ENCODE assay signal across 8 cellular contexts in genomic region chr18:62187543-62188378, GRCh38. TPM values are rescaled to one million over a fixed set of nuclear protein-coding genes. Genes with fewer than 3 reads are reported as not detected.
DNase-seq lines count a peak whose midpoint lies in the region; ATAC-seq and TF ChIP-seq lines count a peak whose summit lies in the region.

No MANE protein-coding gene starts in this region.

- TF ChIP-seq CTCF in HFFc6 (IDR thresholded peaks at IDR 0.05) = peak; percentile 59
- TF ChIP-seq CTCF in fibroblast of villous mesenchyme (IDR thresholded peaks at IDR 0.05; ENCODE audit: insufficient read depth, low read depth, low read length) = no peak
- peak; percentile 27 for TF ChIP-seq CTCF in neural progenitor cell (IDR thresholded peaks at IDR 0.05)

- ATAC-seq in GM21737 (IDR thresholded peaks at IDR 0.05; ENCODE audit: unreplicated experiment) = no peak

- peaks cover 31% of the 10 kb centered on the region for H4K20me1 ChIP-seq in neural progenitor cell (ENCODE audit: low read depth)

- H3K4me3 Mint-ChIP-seq in HFFc6 = peak overlapping the region; percentile 98
- peak overlapping the region; percentile 100 for H3K4me3 Mint-ChIP-seq in neural progenitor cell

- H3K27ac Mint-ChIP-seq in HFFc6 = peak overlapping the region; percentile 91
- H3K27ac Mint-ChIP-seq in neural progenitor cell = peak overlapping the region; percentile 98

- H3K27me3 ChIP-seq in neural progenitor cell = no peaks in the 10 kb centered on the region

- peak overlapping the region; percentile 91 for H3K9ac ChIP-seq in neural progenitor cell

- H3K27me3 Mint-ChIP-seq in HFFc6 (ENCODE audit: insufficient read depth) (no peaks in the 10 kb centered on the region), neural progenitor cell (ENCODE audit: insufficient read depth, low read depth) (no peaks in the 10 kb centered on the region)

- H3K9me3 Mint-ChIP-seq in HFFc6 = peaks cover 7% of the 10 kb centered on the region
- peaks cover 12% of the 10 kb centered on the region for H3K9me3 Mint-ChIP-seq in neural progenitor cell

- H3F3A ChIP-seq in neural progenitor cell (ENCODE audit: low read depth) = peaks cover 24% of the 10 kb centered on the region

- peaks cover 23% of the 10 kb centered on the region for H3K36me3 Mint-ChIP-seq in HFFc6 (ENCODE audit: low read depth)
- H3K36me3 Mint-ChIP-seq in neural progenitor cell = peaks cover 20% of the 10 kb centered on the region

- peaks cover 81% of the 10 kb centered on the region for H3K79me2 ChIP-seq in neural progenitor cell (ENCODE audit: low read depth)

- peaks cover 59% of the 10 kb centered on the region for H3K4me1 Mint-ChIP-seq in HFFc6 (ENCODE audit: low read depth)
- H3K4me1 Mint-ChIP-seq in neural progenitor cell = peaks cover 35% of the 10 kb centered on the region

- H3K36me3 ChIP-seq in neural progenitor cell = no peaks in the 10 kb centered on the region

- no peaks in the 10 kb centered on the region for H3K9me3 ChIP-seq in neural progenitor cell (ENCODE audit: low read depth)

- peak; percentile 31 for DNase-seq in GM03348 (ENCODE audit: low spot score)
- peak; percentile 23 for DNase-seq in HFFc6
- peak; percentile 56 for DNase-seq in NCI-H82 (lab: John Stamatoyannopoulos, UW)
- DNase-seq in activated effector memory CD4-positive, alpha-beta T cell treated with Interleukin-2 at 50 U/mL for 16 hours = peak; percentile 5
- DNase-seq in fibroblast of villous mesenchyme (ENCODE audit: low read depth) = peak; percentile 7
- DNase-seq in neural progenitor cell (ENCODE audit: low spot score) = peak; percentile 64
- no peak for DNase-seq in NCI-H774 (lab: John Stamatoyannopoulos, UW)

- H2AFZ ChIP-seq in neural progenitor cell (replicated peaks) = peak overlapping the region; percentile 86

- H3K4me1 ChIP-seq in neural progenitor cell = peaks cover 20% of the 10 kb centered on the region

- peak overlapping the region; percentile 83 for H3K4me3 ChIP-seq in fibroblast of villous mesenchyme (ENCODE audit: low read depth, low read length)
- peak overlapping the region; percentile 93 for H3K4me3 ChIP-seq in neural progenitor cell

- peak overlapping the region; percentile 92 for H3K27ac ChIP-seq in neural progenitor cell

- peak overlapping the region; percentile 98 for H3K4me2 ChIP-seq in neural progenitor cell

RNA-seq across cellular contexts. Expression of gene RELCH, which starts 0.7 kb away (rescaled TPM):
- 10 to 100 TPM; 24.6 to 30.3 (median 26.6) TPM for total RNA-seq in HFFc6 (2021; fragmentation: NEBNext Ultra II Directional; extraction: Animal tissue kit (Norgen Biotek cat#: 25700))
- 27.7 and 50.1 TPM in 2 replicates for total RNA-seq in fibroblast of villous mesenchyme
- 27.9 and 40.9 TPM in 2 replicates for total RNA-seq in neural progenitor cell (ENCODE audit: low replicate concordance)

RNA-seq across cellular contexts. Expression of gene PIGN, which starts 0.9 kb away (rescaled TPM):
- total RNA-seq in HFFc6 (2021; fragmentation: NEBNext Ultra II Directional; extraction: Animal tissue kit (Norgen Biotek cat#: 25700)) = 10 to 100 TPM; 21.0 to 25.9 (median 24.7) TPM
- 30.3 and 57.0 TPM in 2 replicates for total RNA-seq in fibroblast of villous mesenchyme
- total RNA-seq in neural progenitor cell (ENCODE audit: low replicate concordance) = 37.5 and 48.9 TPM in 2 replicates
